In genomic region chr17:10729334-10730193, GRCh38 we compare ENCODE assay signal across 1 cellular context.
TF ChIP-seq lines count a peak whose summit lies in the region.

TMEM220 (minus strand) TSS chr17:10730023; CDS start chr17:10729851, 172 bp downstream.

TF ChIP-seq in HepG2, 621 proteins besides CTCF, POLR2A, EP300 and RAD21 (continued from another document and continues in another):
- TF ChIP-seq NFAT5 (CRISPR knock-in tag; IDR thresholded peaks at IDR 0.05), result peak; percentile 55; the same call in 1 of the 2 replicates
- TF ChIP-seq ETV5 (CRISPR knock-in tag; IDR thresholded peaks at IDR 0.05; ENCODE audit: borderline replicate concordance), result 0 out of 2 replicates have a peak, but pooled peaks have one; percentile 26
- TF ChIP-seq ZNF354B (CRISPR knock-in tag; IDR thresholded peaks at IDR 0.05), result no peak
- TF ChIP-seq ZNF350 (CRISPR knock-in tag; IDR thresholded peaks at IDR 0.05; ENCODE audit: borderline replicate concordance, low read depth), result peak; percentile 41; the same call in 1 of the 2 replicates
- TF ChIP-seq ZNF772 (CRISPR knock-in tag; IDR thresholded peaks at IDR 0.05), result peak; percentile 53; the same call in 1 of the 2 replicates
- TF ChIP-seq E2F1 (CRISPR knock-in tag; IDR thresholded peaks at IDR 0.05), result peak; percentile 61; the same call in 1 of the 2 replicates
- peak; percentile 50; the same call in 1 of the 2 replicates for TF ChIP-seq ZNF614 (CRISPR knock-in tag; IDR thresholded peaks at IDR 0.05; ENCODE audit: borderline replicate concordance)
- TF ChIP-seq ZFP37 (CRISPR knock-in tag; IDR thresholded peaks at IDR 0.05; ENCODE audit: borderline replicate concordance), result no peak
- peak; percentile 55 for TF ChIP-seq BCL6 (CRISPR knock-in tag; IDR thresholded peaks at IDR 0.05)
- 0 out of 2 replicates have a peak, but pooled peaks have one; percentile 42 for TF ChIP-seq ZBTB44 (CRISPR knock-in tag; IDR thresholded peaks at IDR 0.05)
- TF ChIP-seq HMGXB4 (CRISPR knock-in tag; IDR thresholded peaks at IDR 0.05; ENCODE audit: borderline replicate concordance in 1 of 2, low read depth in 1 of 2), result peak; percentile 68 to 74
- peak; percentile 54; the same call in 1 of the 2 replicates for TF ChIP-seq ZNF724P (CRISPR knock-in tag; IDR thresholded peaks at IDR 0.05; ENCODE audit: borderline replicate concordance)
- TF ChIP-seq MAFG (CRISPR knock-in tag; IDR thresholded peaks at IDR 0.05), result no peak
- 0 out of 2 replicates have a peak, but pooled peaks have one; percentile 71 for TF ChIP-seq AKNA (CRISPR knock-in tag; IDR thresholded peaks at IDR 0.05; ENCODE audit: borderline replicate concordance)
- peak; percentile 51; the same call in 1 of the 2 replicates for TF ChIP-seq ZNF788 (CRISPR knock-in tag; IDR thresholded peaks at IDR 0.05; ENCODE audit: borderline replicate concordance)
- peak; percentile 72; the same call in 1 of the 2 replicates for TF ChIP-seq ZFP90 (CRISPR knock-in tag; IDR thresholded peaks at IDR 0.05; ENCODE audit: borderline replicate concordance)
- TF ChIP-seq NCOA2 (CRISPR knock-in tag; IDR thresholded peaks at IDR 0.05), result 0 out of 2 replicates have a peak, but pooled peaks have one; percentile 15
- TF ChIP-seq SAFB2 (CRISPR knock-in tag; IDR thresholded peaks at IDR 0.05; ENCODE audit: borderline replicate concordance, low read depth), result peak; percentile 41; the same call in 1 of the 2 replicates
- no peak for TF ChIP-seq ZNF704 (CRISPR knock-in tag; IDR thresholded peaks at IDR 0.05; ENCODE audit: borderline replicate concordance)
- no peak for TF ChIP-seq ZNF703 (CRISPR knock-in tag; IDR thresholded peaks at IDR 0.05; ENCODE audit: borderline replicate concordance)
- TF ChIP-seq RXRA (CRISPR knock-in tag; IDR thresholded peaks at IDR 0.05), result peak; percentile 60
- TF ChIP-seq ZNF800 (CRISPR knock-in tag; IDR thresholded peaks at IDR 0.05), result 0 out of 2 replicates have a peak, but pooled peaks have one; percentile 60
- TF ChIP-seq ZNF616 (CRISPR knock-in tag; IDR thresholded peaks at IDR 0.05; ENCODE audit: low read depth), result 0 out of 2 replicates have a peak, but pooled peaks have one; percentile 38
- TF ChIP-seq POGK (CRISPR knock-in tag; conservative IDR thresholded peaks at IDR 0.05), result peak; percentile 61; the same call in 1 of the 2 replicates
- peak; percentile 83 for TF ChIP-seq PATZ1 (CRISPR knock-in tag; IDR thresholded peaks at IDR 0.05)
- TF ChIP-seq ZNF781 (CRISPR knock-in tag; IDR thresholded peaks at IDR 0.05; ENCODE audit: borderline replicate concordance, not compliant biosample characterization), result no peak
- TF ChIP-seq RXRB (CRISPR knock-in tag; IDR thresholded peaks at IDR 0.05; ENCODE audit: borderline replicate concordance), result 0 out of 2 replicates have a peak, but pooled peaks have one; percentile 13
- TF ChIP-seq LCORL (IDR thresholded peaks at IDR 0.05), result no peak
- TF ChIP-seq LCORL (CRISPR knock-in tag; IDR thresholded peaks at IDR 0.05), result peak; percentile 46; the same call in 1 of the 2 replicates
- TF ChIP-seq ESRRA (CRISPR knock-in tag; IDR thresholded peaks at IDR 0.05; ENCODE audit: low read depth), result no peak
- no peak for TF ChIP-seq NFYB (CRISPR knock-in tag; IDR thresholded peaks at IDR 0.05)
- TF ChIP-seq CBX1 (IDR thresholded peaks at IDR 0.05; ENCODE audit: low read depth), result peak; percentile 40
